In the genomic region with DNA sequence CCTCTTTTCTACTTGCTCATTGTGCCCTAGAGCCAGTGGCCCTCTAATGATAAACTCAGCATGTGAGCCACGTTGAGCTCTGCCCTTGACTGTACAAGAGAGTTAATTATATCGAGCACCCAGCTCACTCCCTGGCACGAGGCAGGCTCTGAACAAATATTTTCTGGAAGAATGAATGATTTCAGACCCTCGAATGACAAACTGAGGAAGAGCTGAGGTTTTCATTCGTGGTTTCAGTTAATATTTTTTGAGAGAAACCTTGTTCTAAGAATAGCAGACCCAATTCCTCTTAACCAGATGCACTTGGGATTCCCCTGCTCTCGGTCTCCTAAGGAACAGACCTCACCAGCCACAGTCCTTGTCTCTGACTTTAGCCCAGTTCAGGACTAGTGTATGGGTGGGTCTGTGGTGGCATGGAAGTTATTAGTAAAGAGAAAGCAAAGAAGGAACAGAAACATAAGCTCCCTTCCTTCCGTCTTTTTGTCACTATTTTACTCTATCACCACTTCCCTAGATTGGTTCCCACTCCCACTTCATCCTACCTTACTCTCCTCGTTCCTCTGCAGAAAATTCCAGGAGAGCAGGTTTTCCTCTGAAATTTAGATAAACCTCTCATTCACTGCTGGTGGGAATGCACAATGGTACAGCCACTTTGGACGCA, we compare ENCODE assay signal across 10 cellular contexts. TPM values are rescaled to one million over a fixed set of nuclear protein-coding genes. Genes with fewer than 3 reads are reported as not detected.
DNase-seq lines count a peak whose midpoint lies in the region; ATAC-seq lines count a peak whose summit lies in the region.
"Had no signal": no experiment of that assay in that cellular context is flagged by ENCODE, and none has a peak within 500 bp of the region (broad histone marks: within the 10 kb centered on the region; RNA-seq: fewer than 3 reads in every experiment).

No MANE protein-coding gene starts in this region.

- DNase-seq in NOMO-1 treated with dmso at 0.1 percent for 144 hours (lab: John Stamatoyannopoulos, UW; ENCODE audit: unreplicated experiment) = peak; percentile 38
- no peak for DNase-seq in sciatic nerve (ENCODE audit: low spot score)
- DNase-seq in NCI-H1694 treated with DMSO at 0.1 percent for 48 hours (lab: John Stamatoyannopoulos, UW) = no peak
- DNase-seq in hypothalamus (lab: John Stamatoyannopoulos, UW) = no peak
- DNase-seq in NCI-H1105 treated with DMSO at 0.1 percent for 48 hours (lab: John Stamatoyannopoulos, UW) = no peak
- DNase-seq: NCI-H2227 treated with DMSO at 0.1 percent for 48 hours; stimulated activated CD4-positive, alpha-beta T cell treated with anti-CD3 and anti-CD28 coated beads, Interleukin-15, amount 100 ng/mL, for 24 hours; WERI-Rb-1 had no signal

- ATAC-seq in GM19043 (IDR thresholded peaks at IDR 0.05; ENCODE audit: low read depth, unreplicated experiment) = peak; percentile 63
- peak; percentile 85 for ATAC-seq in HG02678 (IDR thresholded peaks at IDR 0.05; ENCODE audit: unreplicated experiment)
- peak; percentile 61 for ATAC-seq in sciatic nerve

- intact Hi-C loops in sciatic nerve (cut with DNase I) = no loop called here

RNA-seq across cellular contexts. Expression of gene WDFY2, which starts 22.1 kb away (rescaled TPM):
- total RNA-seq in sciatic nerve = 22.1 TPM
